In the genomic region with DNA sequence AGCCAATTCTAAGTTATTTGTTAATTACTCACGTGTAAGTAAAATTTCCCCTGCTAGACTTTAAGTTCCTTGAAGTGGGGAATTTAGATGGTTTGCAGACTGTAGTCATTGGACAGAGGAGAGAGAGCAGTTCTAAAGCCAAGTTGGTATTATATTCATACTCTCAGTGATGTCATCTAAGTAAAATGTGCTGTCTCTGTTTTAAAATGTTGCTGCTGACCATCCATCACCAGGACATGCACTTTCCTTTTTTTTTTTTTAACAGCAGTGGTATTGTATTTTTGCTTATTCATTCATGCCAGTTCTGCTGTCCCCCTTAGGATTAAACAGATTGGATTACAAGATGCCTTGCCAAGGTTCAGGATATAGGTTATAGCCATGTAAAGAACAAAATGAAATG, we compare ENCODE assay signal across 12 cellular contexts. TPM values are rescaled to one million over a fixed set of nuclear protein-coding genes. Genes with fewer than 3 reads are reported as not detected.
DNase-seq lines count a peak whose midpoint lies in the region; ATAC-seq and TF ChIP-seq lines count a peak whose summit lies in the region.
"Had no signal": no experiment of that assay in that cellular context is flagged by ENCODE, and none has a peak within 500 bp of the region (broad histone marks: within the 10 kb centered on the region; RNA-seq: fewer than 3 reads in every experiment).

No MANE protein-coding gene starts in this region.

- in situ Hi-C loops in brain microvascular endothelial cell (cut with HindIII; ENCODE audit: low pct_ligation_motif_present, low sequenced_read_pairs) = no loop called here

- no peak for TF ChIP-seq CTCF in brain microvascular endothelial cell (IDR thresholded peaks at IDR 0.05; ENCODE audit: low read depth, low read length, missing control alignments)

- ATAC-seq in HG02642 (IDR thresholded peaks at IDR 0.05; ENCODE audit: poor library complexity, unreplicated experiment) (no peak), HG03442 (IDR thresholded peaks at IDR 0.05; ENCODE audit: unreplicated experiment) (no peak)
- ATAC-seq: A549 had no signal

- no peak overlapping the region for H3K27ac ChIP-seq in brain microvascular endothelial cell
- H3K27ac ChIP-seq: A549 had no signal

- no peaks in the 10 kb centered on the region for H3K27me3 ChIP-seq in brain microvascular endothelial cell (replicated peaks)

- no peak overlapping the region for H3K4me3 ChIP-seq in brain microvascular endothelial cell (ENCODE audit: low read depth, low read length)
- H3K4me3 ChIP-seq: A549 had no signal

- DNase-seq in A172 (ENCODE audit: low spot score) (peak; percentile 37), HT1080 (ENCODE audit: low read depth) (peak; percentile 48), brain microvascular endothelial cell (peak; percentile 6), iris pigment epithelial cell (ENCODE audit: low read depth) (peak; percentile 63), SK-N-DZ (ENCODE audit: low spot score) (no peak)
- DNase-seq in NK-92 treated with Interleukin-12 subunit alpha and Interleukin-12 subunit beta, amount 100 ng/mL, for 24 hours (lab: John Stamatoyannopoulos, UW) = no peak
- DNase-seq: stimulated activated CD4-positive, alpha-beta T cell treated with anti-CD3 and anti-CD28 coated beads, Interleukin-1b, Interleukin-23, amount 100 ng/mL, for 48 hours; stimulated activated naive CD4-positive, alpha-beta T cell treated with Interleukin-2 at 50 U/mL for 16 hours; T1000 had no signal

- no peaks in the 10 kb centered on the region for H3K36me3 ChIP-seq in brain microvascular endothelial cell (replicated peaks)

RNA-seq across cellular contexts. Expression of gene TTLL7, which starts 2.3 kb away (rescaled TPM):
- 6.3 and 17.2 TPM in 2 replicates for total RNA-seq in A172 (2014; rRNA removed; shearing (Covaris generic))
- 2.8 and 4.0 TPM in 2 replicates for total RNA-seq in HT1080 (2014; rRNA removed; shearing (Covaris generic))
- polyA plus RNA-seq in HT1080 (2015; cell fraction: cytosol; rRNA removed) = 1.9 and 4.9 TPM in 2 replicates
- polyA plus RNA-seq in HT1080 (2015; cell fraction: nucleus; rRNA removed) = 7.2 and 7.7 TPM in 2 replicates
- 5.8 and 6.4 TPM in 2 replicates for polyA plus RNA-seq in SK-N-DZ (2014; cell fraction: cytosol; rRNA removed)
- polyA plus RNA-seq in SK-N-DZ (2014; cell fraction: nucleus; rRNA removed) = 10.9 and 11.1 TPM in 2 replicates

Comparison
In these comparisons a context has a peak if more than half of its experiments do, and no peak if none do; other contexts are left out.
1. DNase-seq: peak in A172 (single experiment), HT1080 (single experiment), brain microvascular endothelial cell (single experiment) and iris pigment epithelial cell (single experiment); none in NK-92 treated with Interleukin-12 subunit alpha and Interleukin-12 subunit beta, amount 100 ng/mL, for 24 hours (single experiment) and SK-N-DZ (single experiment).